ENCODE assay signal across 1 cellular context in genomic region chr11:64687641-64688533, GRCh38.
TF ChIP-seq lines count a peak whose summit lies in the region.

No MANE protein-coding gene starts in this region.

TF ChIP-seq in SK-N-SH, 30 proteins besides CTCF, POLR2A, EP300 and RAD21 (continued from another document):
- TF ChIP-seq MAX (IDR thresholded peaks at IDR 0.05; ENCODE audit: low read depth), result no peak
- TF ChIP-seq ZBTB33 (IDR thresholded peaks at IDR 0.05; ENCODE audit: borderline replicate concordance, low read depth), result no peak
- TF ChIP-seq TCF12 (IDR thresholded peaks at IDR 0.05), result no peak
- no peak for TF ChIP-seq FOXM1 (IDR thresholded peaks at IDR 0.05; ENCODE audit: low read depth)
- TF ChIP-seq RXRA (IDR thresholded peaks at IDR 0.05; ENCODE audit: borderline replicate concordance, low read depth), result no peak
- TF ChIP-seq USF2 (IDR thresholded peaks at IDR 0.05; ENCODE audit: borderline replicate concordance, low read depth, low read length), result no peak
